9 cellular contexts compared by ENCODE assay signal in the genomic region with DNA sequence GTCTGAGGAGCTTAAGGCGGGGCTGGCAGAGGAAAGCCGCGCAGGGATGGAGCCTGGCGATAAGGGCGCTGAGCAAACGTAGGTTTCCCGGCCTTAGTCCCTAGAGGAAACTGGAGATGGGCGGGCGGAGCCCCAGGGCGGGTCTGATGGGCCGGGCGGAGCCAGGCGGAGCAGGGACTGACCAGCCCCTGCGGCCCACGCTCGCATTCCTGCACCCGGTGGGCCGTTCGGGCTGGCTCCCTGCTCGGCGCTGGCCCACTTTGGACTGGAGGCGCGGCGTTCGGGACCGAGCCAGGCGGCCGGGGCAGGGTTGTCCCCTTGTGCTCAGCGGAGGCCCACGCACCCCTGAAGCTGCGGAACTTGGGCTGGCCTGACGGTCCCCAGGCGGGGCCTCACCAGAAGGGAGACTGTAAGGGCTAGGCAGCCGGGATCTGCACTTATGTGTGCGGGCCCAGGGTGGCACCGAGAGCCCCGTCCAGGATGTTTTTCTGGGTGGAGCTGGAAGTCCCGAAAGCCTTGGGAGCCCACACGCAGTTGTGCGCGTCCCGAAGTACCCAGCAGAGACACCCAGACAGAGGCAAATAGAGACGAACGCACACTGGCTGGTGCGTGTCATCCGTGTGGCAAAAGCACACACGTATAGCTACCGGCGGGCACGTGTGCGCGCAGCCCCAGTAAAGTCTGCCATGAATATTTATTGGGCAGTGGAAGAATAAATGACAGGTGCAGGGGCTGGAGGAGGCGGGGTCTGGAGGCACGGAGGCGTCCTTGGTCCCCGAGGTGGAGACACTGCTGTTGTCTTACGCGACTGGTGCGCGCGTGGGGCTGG. TPM values are rescaled to one million over a fixed set of nuclear protein-coding genes. Genes with fewer than 3 reads are reported as not detected.
DNase-seq lines count a peak whose midpoint lies in the region; ATAC-seq and TF ChIP-seq lines count a peak whose summit lies in the region.
"Had no signal": no experiment of that assay in that cellular context is flagged by ENCODE, and none has a peak within 500 bp of the region (broad histone marks: within the 10 kb centered on the region; RNA-seq: fewer than 3 reads in every experiment).

No MANE protein-coding gene starts in this region.

- no peak overlapping the region for H3K18ac ChIP-seq in H9 (ENCODE audit: insufficient read length, low read depth, low read length)

- no peaks in the 10 kb centered on the region for H3K9me3 ChIP-seq in H9 (ENCODE audit: control insufficient read depth, low read depth, low read length)

- no peak overlapping the region for H3K23ac ChIP-seq in H9 (ENCODE audit: insufficient read length, low read depth, low read length)

- H3K79me1 ChIP-seq in H9 (ENCODE audit: insufficient read depth, low read depth, low read length, poor library complexity, severe bottlenecking): no peaks in the 10 kb centered on the region

- no peaks in the 10 kb centered on the region for H3K79me2 ChIP-seq in H9 (ENCODE audit: insufficient read depth, low read length)

- peak overlapping the region; percentile 66 to 84 for H3K4me3 Mint-ChIP-seq in H9
- peak overlapping the region; percentile 77 for H3K4me3 Mint-ChIP-seq in WTC11
- peak overlapping the region; percentile 78 for H3K4me3 Mint-ChIP-seq in nephron progenitor cell

- H2BK20ac ChIP-seq in H9 (ENCODE audit: low read depth, low read length, poor library complexity, severe bottlenecking): no peak overlapping the region

- no CpG with 5 or more reads among the region's 61 CpGs for WGBS in H9 (ENCODE audit: extremely low coverage, insufficient read length, low lambda C conversion rate)

- TF ChIP-seq CTCF in H9 (conservative IDR thresholded peaks at IDR 0.05): no peak
- TF ChIP-seq CTCF in WTC11 (IDR thresholded peaks at IDR 0.05): no peak
- no peak for TF ChIP-seq CTCF in nephron progenitor cell (IDR thresholded peaks at IDR 0.05)

- DNase-seq in AG20443 (ENCODE audit: low spot score): peak; percentile 85
- peak; percentile 92 for DNase-seq in H9
- DNase-seq in WTC11 (ENCODE audit: low spot score): peak; percentile 89
- DNase-seq in fibroblast of peridontal ligament (ENCODE audit: extremely low read depth): peak; percentile 22
- DNase-seq in nephron progenitor cell: peak; percentile 69
- no peak for DNase-seq in middle frontal gyrus (ENCODE audit: extremely low spot score, low spot score)

- H4K8ac ChIP-seq in H9 (replicated peaks; ENCODE audit: insufficient read length, low read depth, low read length): no peak overlapping the region

- ATAC-seq in WTC11 (peak; percentile 85), GM18517 (IDR thresholded peaks at IDR 0.05; ENCODE audit: unreplicated experiment) (no peak), GM18870 (IDR thresholded peaks at IDR 0.05; ENCODE audit: unreplicated experiment) (no peak)

- H2AK5ac ChIP-seq in H9 (ENCODE audit: insufficient read length, low read length): no peak overlapping the region

- H4K91ac ChIP-seq in H9 (ENCODE audit: insufficient read length, low read depth, low read length): no peak overlapping the region

- H3K14ac ChIP-seq in H9 (ENCODE audit: insufficient read depth, low read length): no peak overlapping the region; the same call in 1 of the 2 replicates

- H3K27ac ChIP-seq in H9 (ENCODE audit: insufficient read length, low read depth, low read length): no peak overlapping the region

- H2BK15ac ChIP-seq in H9 (ENCODE audit: low read depth, low read length): no peak overlapping the region

- POLR2A ChIA-PET in WTC11 (lab: Charles Lee): interaction anchor here (0.6 to 2.0 kb wide), 9 partner anchors 14 to 262 kb away, joined by 3 to 11 read pairs (median 5); a partner anchor contains a TSS

- H3K9ac ChIP-seq in H9 (ENCODE audit: extremely low read depth, insufficient read length, low read length): no peak overlapping the region

- H4K20me1 ChIP-seq in H9 (ENCODE audit: control insufficient read depth, insufficient read depth, insufficient read length): no peaks in the 10 kb centered on the region

- H3K27ac Mint-ChIP-seq in H9: peak overlapping the region in 1 of 3 experiments; percentile 55; a peak in 1 of 7 replicates
- no peak overlapping the region for H3K27ac Mint-ChIP-seq in WTC11
- no peak overlapping the region for H3K27ac Mint-ChIP-seq in nephron progenitor cell

- H3K27me3 ChIP-seq in H9 (ENCODE audit: insufficient read depth, low read length): peaks cover 15% of the 10 kb centered on the region; the same call in 1 of the 2 replicates

- H2AFZ ChIP-seq in H9 (ENCODE audit: low read length): no peak overlapping the region

- H3T11ph ChIP-seq in H9 (ENCODE audit: low read length): no peak overlapping the region

- H3K9me3 Mint-ChIP-seq in H9 (no peaks in the 10 kb centered on the region; a peak in 1 of 5 replicates), WTC11 (no peaks in the 10 kb centered on the region), nephron progenitor cell (no peaks in the 10 kb centered on the region)

- H3K4ac ChIP-seq in H9 (ENCODE audit: low read depth, low read length): no peak overlapping the region

- H3K27me3 Mint-ChIP-seq in H9 (ENCODE audit: low read depth) (peaks cover 67% of the 10 kb centered on the region), WTC11 (ENCODE audit: low read depth) (peaks cover 57% of the 10 kb centered on the region), nephron progenitor cell (ENCODE audit: low read depth, poor library complexity) (peaks cover 95% of the 10 kb centered on the region)

- no peak overlapping the region for H4K5ac ChIP-seq in H9 (ENCODE audit: insufficient read length, low read depth, low read length)

- H3K4me1 Mint-ChIP-seq in H9 (peaks cover 23 to 24% of the 10 kb centered on the region in 2 experiments), WTC11 (peaks cover 30% of the 10 kb centered on the region), nephron progenitor cell (peaks cover 28% of the 10 kb centered on the region)

- H3K36me3 Mint-ChIP-seq in H9 (ENCODE audit: insufficient read depth in 1 of 3, low read depth in 3 of 3) (no peaks in the 10 kb centered on the region; a peak in 1 of 7 replicates), WTC11 (no peaks in the 10 kb centered on the region), nephron progenitor cell (ENCODE audit: low read depth) (no peaks in the 10 kb centered on the region)

- CTCF ChIA-PET in WTC11 (lab: Charles Lee): interaction anchor here (0.6 to 4.9 kb wide), 16 partner anchors 14 to 262 kb away, joined by 3 to 41 read pairs (median 4); a partner anchor contains a TSS

- H3K4me1 ChIP-seq in H9 (ENCODE audit: insufficient read depth, low read length): no peaks in the 10 kb centered on the region

- H3K56ac ChIP-seq in H9 (ENCODE audit: insufficient read length, low read depth, low read length): no peak overlapping the region

- no peak overlapping the region for H2BK5ac ChIP-seq in H9 (ENCODE audit: insufficient read length, low read length)

- peaks cover 26% of the 10 kb centered on the region for H3K23me2 ChIP-seq in H9 (ENCODE audit: insufficient read length, low read depth, low read length, poor library complexity, severe bottlenecking)

- H2BK12ac ChIP-seq in H9 (ENCODE audit: insufficient read length, low read depth, low read length): no peak overlapping the region

- H2BK120ac ChIP-seq in H9 (ENCODE audit: low read depth, low read length, poor library complexity, severe bottlenecking): no peak overlapping the region

- H3K4me2 ChIP-seq in H9 (ENCODE audit: insufficient read depth, insufficient read length, low read length): peak overlapping the region; percentile 72

TF ChIP-seq in WTC11, 78 proteins besides CTCF, POLR2A, EP300 and RAD21 (continues in another document):
- TF ChIP-seq HMGA2 (CRISPR knock-in tag; IDR thresholded peaks at IDR 0.05): no peak
- TF ChIP-seq ATF1 (CRISPR knock-in tag; IDR thresholded peaks at IDR 0.05): no peak
- TF ChIP-seq NFATC4 (CRISPR knock-in tag; IDR thresholded peaks at IDR 0.05): no peak
- no peak for TF ChIP-seq ELF4 (CRISPR knock-in tag; IDR thresholded peaks at IDR 0.05; ENCODE audit: low read depth)
- TF ChIP-seq, protein P1, sequence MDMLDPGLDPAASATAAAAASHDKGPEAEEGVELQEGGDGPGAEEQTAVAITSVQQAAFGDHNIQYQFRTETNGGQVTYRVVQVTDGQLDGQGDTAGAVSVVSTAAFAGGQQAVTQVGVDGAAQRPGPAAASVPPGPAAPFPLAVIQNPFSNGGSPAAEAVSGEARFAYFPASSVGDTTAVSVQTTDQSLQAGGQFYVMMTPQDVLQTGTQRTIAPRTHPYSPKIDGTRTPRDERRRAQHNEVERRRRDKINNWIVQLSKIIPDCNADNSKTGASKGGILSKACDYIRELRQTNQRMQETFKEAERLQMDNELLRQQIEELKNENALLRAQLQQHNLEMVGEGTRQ (CRISPR knock-in tag; IDR thresholded peaks at IDR 0.05): 0 out of 2 replicates have a peak, but pooled peaks have one; percentile 12
- TF ChIP-seq, protein P2, sequence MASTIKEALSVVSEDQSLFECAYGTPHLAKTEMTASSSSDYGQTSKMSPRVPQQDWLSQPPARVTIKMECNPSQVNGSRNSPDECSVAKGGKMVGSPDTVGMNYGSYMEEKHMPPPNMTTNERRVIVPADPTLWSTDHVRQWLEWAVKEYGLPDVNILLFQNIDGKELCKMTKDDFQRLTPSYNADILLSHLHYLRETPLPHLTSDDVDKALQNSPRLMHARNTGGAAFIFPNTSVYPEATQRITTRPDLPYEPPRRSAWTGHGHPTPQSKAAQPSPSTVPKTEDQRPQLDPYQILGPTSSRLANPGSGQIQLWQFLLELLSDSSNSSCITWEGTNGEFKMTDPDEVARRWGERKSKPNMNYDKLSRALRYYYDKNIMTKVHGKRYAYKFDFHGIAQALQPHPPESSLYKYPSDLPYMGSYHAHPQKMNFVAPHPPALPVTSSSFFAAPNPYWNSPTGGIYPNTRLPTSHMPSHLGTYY (CRISPR knock-in tag; IDR thresholded peaks at IDR 0.05): no peak
- TF ChIP-seq, protein P3, sequence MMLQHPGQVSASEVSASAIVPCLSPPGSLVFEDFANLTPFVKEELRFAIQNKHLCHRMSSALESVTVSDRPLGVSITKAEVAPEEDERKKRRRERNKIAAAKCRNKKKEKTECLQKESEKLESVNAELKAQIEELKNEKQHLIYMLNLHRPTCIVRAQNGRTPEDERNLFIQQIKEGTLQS (CRISPR knock-in tag; conservative IDR thresholded peaks at IDR 0.05): no peak
- no peak for TF ChIP-seq RORB (CRISPR knock-in tag; IDR thresholded peaks at IDR 0.05)
- TF ChIP-seq ZNF416 (CRISPR knock-in tag; IDR thresholded peaks at IDR 0.05): no peak
- TF ChIP-seq, protein P4, sequence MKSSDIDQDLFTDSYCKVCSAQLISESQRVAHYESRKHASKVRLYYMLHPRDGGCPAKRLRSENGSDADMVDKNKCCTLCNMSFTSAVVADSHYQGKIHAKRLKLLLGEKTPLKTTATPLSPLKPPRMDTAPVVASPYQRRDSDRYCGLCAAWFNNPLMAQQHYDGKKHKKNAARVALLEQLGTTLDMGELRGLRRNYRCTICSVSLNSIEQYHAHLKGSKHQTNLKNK (CRISPR knock-in tag; IDR thresholded peaks at IDR 0.05): no peak
- no peak for TF ChIP-seq ZNF423 (CRISPR knock-in tag; IDR thresholded peaks at IDR 0.05)

RNA-seq across cellular contexts. Expression of a gene that starts 1.4 kb away (rescaled TPM):
- 0.70 and 2.1 TPM in 2 replicates for total RNA-seq in H9 (2021)
- 1.9 to 9.5 TPM (median 6.1 TPM) in 3 replicates for total RNA-seq in WTC11 (2021)
- total RNA-seq: liver had no signal

RNA-seq across cellular contexts. Expression of a gene that starts 1.6 kb away (rescaled TPM):
- 1.2 and 1.3 TPM in 2 replicates for total RNA-seq in H9 (2021)
- total RNA-seq in WTC11 (2021): 1.8 to 2.5 TPM (median 2.4 TPM) in 3 replicates

RNA-seq across cellular contexts. Expression of a gene that starts 12.9 kb away (rescaled TPM):
- total RNA-seq in H9 (2021) (37.5 and 38.5 TPM in 2 replicates), WTC11 (2021) (35.2 to 45.5 TPM (median 42.4 TPM) in 3 replicates)

RNA-seq across cellular contexts. Expression of a gene that starts 35.6 kb away (rescaled TPM):
- 953 and 1,034 TPM in 2 replicates for total RNA-seq in H9 (2021)
- total RNA-seq in WTC11 (2021): 631 to 770 TPM (median 679 TPM) in 3 replicates

RNA-seq across cellular contexts. Expression of a gene that starts 44.3 kb away (rescaled TPM):
- 0.18 and 0.33 TPM in 2 replicates for total RNA-seq in H9 (2021)
- 0.82 to 1.1 TPM (median 0.94 TPM) in 3 replicates for total RNA-seq in WTC11 (2021)
